In genomic region chr11:85855341-85855656, GRCh38 we compare ENCODE assay signal across 8 cellular contexts. TPM values are rescaled to one million over a fixed set of nuclear protein-coding genes. Genes with fewer than 3 reads are reported as not detected.
DNase-seq lines count a peak whose midpoint lies in the region; ATAC-seq and TF ChIP-seq lines count a peak whose summit lies in the region.

CCDC83 (plus strand) TSS chr11:85855383; CDS start chr11:85865124, 9,741 bp downstream.

- TF ChIP-seq CTCF in HCT116 (IDR thresholded peaks at IDR 0.05 in 2 of 3, conservative IDR thresholded peaks at IDR 0.05 in 1 of 3; ENCODE audit: borderline replicate concordance in 1 of 3, insufficient read depth in 1 of 3, low read depth in 2 of 3, low read length in 2 of 3) (no peak), right atrium auricular region (IDR thresholded peaks at IDR 0.05) (no peak)
- TF ChIP-seq CTCF in activated CD8-positive, alpha-beta T cell treated with anti-CD3 and anti-CD28 coated beads for 36 hours (IDR thresholded peaks at IDR 0.05), result no peak

- no peak for DNase-seq in HCT116 (ENCODE audit: low read depth, low spot score)
- DNase-seq in activated CD8-positive, alpha-beta T cell treated with anti-CD3 and anti-CD28 coated beads for 36 hours, result no peak
- DNase-seq in right atrium auricular region (ENCODE audit: low spot score), result no peak
- no peak for DNase-seq in HT-29 (ENCODE audit: low spot score)

- H3K9ac ChIP-seq in HCT116 (ENCODE audit: low read length) (peak within 1 kb of the TSS; percentile 37), skeletal muscle tissue (ENCODE audit: low read depth in 1 of 3, low read length in 3 of 3) (peak within 1 kb of the TSS; percentile 69 to 94 (median 94))

- H3K4me3 Mint-ChIP-seq in activated CD8-positive, alpha-beta T cell treated with anti-CD3 and anti-CD28 coated beads for 36 hours, result peak within 1 kb of the TSS; percentile 89

- no peak within 1 kb of the TSS for H3K27ac ChIP-seq in HCT116 (ENCODE audit: low read depth, low read length)
- H3K27ac ChIP-seq in right atrium auricular region, result peak within 1 kb of the TSS; percentile 82 to 89
- H3K27ac ChIP-seq in skeletal muscle tissue (ENCODE audit: low read depth, low read length), result peak within 1 kb of the TSS; percentile 85

- POLR2A ChIA-PET in HCT116 (lab: Charles Lee), result interaction anchor here (1.0 kb wide), 1 partner anchor 437 kb away, joined by 3 read pairs; no protein-coding TSS in a partner anchor
- POLR2A ChIA-PET in activated CD8-positive, alpha-beta T cell treated with anti-CD3 and anti-CD28 coated beads for 36 hours (lab: Charles Lee), result interaction anchor here (0.7 to 1.2 kb wide), 8 partner anchors 13 to 593 kb away, joined by 3 to 4 read pairs (median 3); partner anchors contain the start of gene TMEM126B

- no peaks in the 10 kb centered on the region for H3K79me2 ChIP-seq in HCT116 (ENCODE audit: insufficient read depth, low read length)

- H3K27me3 ChIP-seq in HCT116 (ENCODE audit: insufficient read depth, low read length) (no peaks in the 10 kb centered on the region), right atrium auricular region (no peaks in the 10 kb centered on the region), skeletal muscle tissue (ENCODE audit: control insufficient read depth in 3 of 3, insufficient read depth in 3 of 3, low read length in 3 of 3) (no peaks in the 10 kb centered on the region)

- peak within 1 kb of the TSS; percentile 96 for H2AFZ ChIP-seq in HCT116 (ENCODE audit: low read depth, low read length, poor library complexity, severe bottlenecking)

- intact Hi-C loops in HCT116 (cut with micrococcal nuclease), result loop anchor here (2.0 to 10.0 kb wide), 6 partner anchors 188 to 962 kb away; no protein-coding TSS in a partner anchor
- intact Hi-C loops in activated CD8-positive, alpha-beta T cell treated with anti-CD3 and anti-CD28 coated beads for 36 hours (cut with micrococcal nuclease), result loop anchor here (10.0 kb wide), 2 partner anchors 350 to 440 kb away; no protein-coding TSS in a partner anchor

- RAD21 ChIA-PET in HCT116 (lab: Charles Lee; ENCODE audit: low non-redundant PET in 1 of 2, low total read pairs in 2 of 2, uncharacterized antibody in 2 of 2, unreplicated experiment in 2 of 2), result interaction anchor here (0.6 to 1.0 kb wide), 3 partner anchors 104 to 433 kb away, joined by 3 to 7 read pairs (median 4); no protein-coding TSS in a partner anchor

- ATAC-seq in HCT116, result no peak
- no peak for ATAC-seq in activated CD8-positive, alpha-beta T cell treated with anti-CD3 and anti-CD28 coated beads for 36 hours
- ATAC-seq in GM18511 (IDR thresholded peaks at IDR 0.05; ENCODE audit: unreplicated experiment), result no peak
- no peak for ATAC-seq in GM19463 (IDR thresholded peaks at IDR 0.05; ENCODE audit: unreplicated experiment)
- no peak for ATAC-seq in HG02840 (IDR thresholded peaks at IDR 0.05; ENCODE audit: low FRiP score, unreplicated experiment)

- peaks cover 3% of the 10 kb centered on the region for H3K9me3 Mint-ChIP-seq in activated CD8-positive, alpha-beta T cell treated with anti-CD3 and anti-CD28 coated beads for 36 hours

- CTCF ChIA-PET in HCT116 (lab: Charles Lee), result interaction anchor here (0.6 to 2.2 kb wide), 19 partner anchors 10 to 753 kb away, joined by 3 to 23 read pairs (median 4); partner anchors contain the start of genes EED and TMEM126A
- CTCF ChIA-PET in activated CD8-positive, alpha-beta T cell treated with anti-CD3 and anti-CD28 coated beads for 36 hours (lab: Charles Lee), result interaction anchor here (0.7 to 2.1 kb wide), 63 partner anchors 9 to 837 kb away, joined by 3 to 29 read pairs (median 4); partner anchors contain the start of genes HIKESHI, PICALM and TMEM126B

- no peaks in the 10 kb centered on the region for H4K20me1 ChIP-seq in HCT116 (ENCODE audit: insufficient read depth)

- H3K9me3 ChIP-seq in HCT116 (ENCODE audit: control insufficient read depth in 1 of 2, insufficient read depth in 1 of 2, low read depth in 1 of 2, low read length in 2 of 2) (no peaks in the 10 kb centered on the region), right atrium auricular region (no peaks in the 10 kb centered on the region), skeletal muscle tissue (ENCODE audit: control insufficient read depth in 3 of 3, low read length in 3 of 3) (no peaks in the 10 kb centered on the region)

- H3K4me3 ChIP-seq in HCT116 (replicated peaks in 1 of 2; ENCODE audit: low read depth in 1 of 2, low read length in 2 of 2), result peak within 1 kb of the TSS; percentile 25 to 50
- H3K4me3 ChIP-seq in right atrium auricular region, result peak within 1 kb of the TSS; percentile 44 to 60
- H3K4me3 ChIP-seq in skeletal muscle tissue (ENCODE audit: low read length in 3 of 3), result peak within 1 kb of the TSS; percentile 74 to 95 (median 87)

- H3K27ac Mint-ChIP-seq in activated CD8-positive, alpha-beta T cell treated with anti-CD3 and anti-CD28 coated beads for 36 hours, result peak within 1 kb of the TSS; percentile 93

- H3K9me2 ChIP-seq in HCT116 (ENCODE audit: insufficient read depth), result no peaks in the 10 kb centered on the region; the same call in 1 of the 2 replicates

- peak within 1 kb of the TSS; percentile 84 for H3K4me2 ChIP-seq in HCT116 (ENCODE audit: low read length)

- H3K4me1 ChIP-seq in HCT116 (ENCODE audit: control insufficient read depth in 1 of 2, insufficient read depth in 2 of 2, low read length in 2 of 2) (peaks cover 2 to 14% of the 10 kb centered on the region in 2 experiments; a peak in 3 of 4 replicates), right atrium auricular region (peaks cover 0 to 7% of the 10 kb centered on the region in 2 donors), skeletal muscle tissue (ENCODE audit: control insufficient read depth in 3 of 3, insufficient read depth in 3 of 3, low read length in 3 of 3) (peaks cover 3 to 6% (median 5%) of the 10 kb centered on the region in 3 donors)

- TF ChIP-seq POLR2A in HCT116 (IDR thresholded peaks at IDR 0.05; ENCODE audit: borderline replicate concordance, extremely low read depth, insufficient read depth, insufficient read length), result no peak

- peaks cover 1% of the 10 kb centered on the region for H3K27me3 Mint-ChIP-seq in activated CD8-positive, alpha-beta T cell treated with anti-CD3 and anti-CD28 coated beads for 36 hours

- no peaks in the 10 kb centered on the region for H3K36me3 ChIP-seq in HCT116 (ENCODE audit: control insufficient read depth in 1 of 2, insufficient read depth in 2 of 2, low read length in 2 of 2)
- no peaks in the 10 kb centered on the region for H3K36me3 ChIP-seq in right atrium auricular region
- no peaks in the 10 kb centered on the region for H3K36me3 ChIP-seq in skeletal muscle tissue (ENCODE audit: control insufficient read depth in 3 of 3, insufficient read depth in 3 of 3, low read length in 3 of 3)

- BruUV-seq in HCT116 (replicated peaks; lab: Mats Ljungman, UMichigan), result no TSS peak

- H3K4me1 Mint-ChIP-seq in activated CD8-positive, alpha-beta T cell treated with anti-CD3 and anti-CD28 coated beads for 36 hours (ENCODE audit: low read depth), result peaks cover 10% of the 10 kb centered on the region

- peaks cover 8% of the 10 kb centered on the region for H3K36me3 Mint-ChIP-seq in activated CD8-positive, alpha-beta T cell treated with anti-CD3 and anti-CD28 coated beads for 36 hours (ENCODE audit: low read depth)

- TF ChIP-seq RAD21 in HCT116 (IDR thresholded peaks at IDR 0.05; ENCODE audit: low read depth), result no peak

TF ChIP-seq in HCT116, 20 proteins besides CTCF, POLR2A, EP300 and RAD21:
- TF ChIP-seq MAX (IDR thresholded peaks at IDR 0.05), result no peak
- no peak for TF ChIP-seq CBX3 (IDR thresholded peaks at IDR 0.05; ENCODE audit: low read depth)
- TF ChIP-seq, protein P1, sequence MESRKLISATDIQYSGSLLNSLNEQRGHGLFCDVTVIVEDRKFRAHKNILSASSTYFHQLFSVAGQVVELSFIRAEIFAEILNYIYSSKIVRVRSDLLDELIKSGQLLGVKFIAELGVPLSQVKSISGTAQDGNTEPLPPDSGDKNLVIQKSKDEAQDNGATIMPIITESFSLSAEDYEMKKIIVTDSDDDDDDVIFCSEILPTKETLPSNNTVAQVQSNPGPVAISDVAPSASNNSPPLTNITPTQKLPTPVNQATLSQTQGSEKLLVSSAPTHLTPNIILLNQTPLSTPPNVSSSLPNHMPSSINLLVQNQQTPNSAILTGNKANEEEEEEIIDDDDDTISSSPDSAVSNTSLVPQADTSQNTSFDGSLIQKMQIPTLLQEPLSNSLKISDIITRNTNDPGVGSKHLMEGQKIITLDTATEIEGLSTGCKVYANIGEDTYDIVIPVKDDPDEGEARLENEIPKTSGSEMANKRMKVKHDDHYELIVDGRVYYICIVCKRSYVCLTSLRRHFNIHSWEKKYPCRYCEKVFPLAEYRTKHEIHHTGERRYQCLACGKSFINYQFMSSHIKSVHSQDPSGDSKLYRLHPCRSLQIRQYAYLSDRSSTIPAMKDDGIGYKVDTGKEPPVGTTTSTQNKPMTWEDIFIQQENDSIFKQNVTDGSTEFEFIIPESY (IDR thresholded peaks at IDR 0.05; ENCODE audit: extremely low read depth, insufficient replicate concordance, low read length), result no peak
- TF ChIP-seq YY1 (IDR thresholded peaks at IDR 0.05; ENCODE audit: extremely low read depth, insufficient replicate concordance, low read depth, low read length), result no peak
- 0 out of 2 replicates have a peak, but pooled peaks have one; percentile 14 for TF ChIP-seq ZFX (IDR thresholded peaks at IDR 0.05)
- TF ChIP-seq EGR1 (IDR thresholded peaks at IDR 0.05; ENCODE audit: low read depth), result no peak
- TF ChIP-seq SP1 (IDR thresholded peaks at IDR 0.05; ENCODE audit: low read depth), result no peak

RNA-seq across cellular contexts. Expression of gene CCDC83, which starts in this region (rescaled TPM):
- total RNA-seq in HCT116 (2021; ENCODE audit: unreplicated experiment) (not detected), right atrium auricular region (not detected), skeletal muscle tissue (not detected)
- polyA plus RNA-seq in HCT116 (2012), result 0.02 TPM in 1 of 2 replicates, not detected in the other
- total RNA-seq in activated CD8-positive, alpha-beta T cell treated with anti-CD3 and anti-CD28 coated beads for 36 hours, result not detected
- not detected in 2 replicates for total RNA-seq in HT-29 (2014; rRNA removed; shearing (Covaris generic))
